In the genomic region with DNA sequence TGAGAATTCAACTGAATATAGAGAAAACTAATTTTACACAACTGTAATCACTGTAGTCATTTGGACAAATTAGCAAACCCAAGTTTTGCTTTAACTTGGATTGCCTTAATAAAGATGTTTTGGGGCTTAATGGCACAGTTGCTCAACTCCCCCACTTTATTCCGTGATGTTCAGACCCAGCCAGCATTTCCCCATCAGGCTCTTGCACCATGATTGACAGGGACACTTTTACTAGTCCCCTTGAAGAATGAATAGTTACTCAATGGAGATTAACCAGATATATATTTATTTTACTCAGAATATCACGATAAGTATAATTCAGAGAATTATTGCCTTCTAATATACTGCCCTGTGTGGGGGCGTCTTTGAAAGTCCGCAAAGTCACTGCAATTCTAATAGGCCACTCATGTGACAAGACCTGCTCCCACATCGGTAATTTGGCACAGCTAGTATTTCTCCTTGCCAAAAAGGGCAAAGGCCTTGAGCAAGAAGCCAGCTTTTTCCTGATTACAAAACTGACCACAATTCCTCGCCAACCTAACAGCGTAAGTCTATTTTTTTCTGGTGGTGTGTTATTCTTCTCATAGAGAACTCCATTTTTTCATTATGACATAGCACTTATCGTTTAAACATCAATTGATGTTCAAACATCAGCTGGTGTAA, we compare ENCODE assay signal across 13 cellular contexts.
DNase-seq lines count a peak whose midpoint lies in the region; ATAC-seq, FAIRE-seq and TF ChIP-seq lines count a peak whose summit lies in the region.
"Had no signal": no experiment of that assay in that cellular context is flagged by ENCODE, and none has a peak within 500 bp of the region (broad histone marks: within the 10 kb centered on the region; RNA-seq: fewer than 3 reads in every experiment).

No MANE protein-coding gene starts in this region.

- no peaks in the 10 kb centered on the region for H3K36me3 ChIP-seq in liver (ENCODE audit: control insufficient read depth in 4 of 4, insufficient read depth in 3 of 4, low read depth in 1 of 4, low read length in 3 of 4)
- no peaks in the 10 kb centered on the region; a peak in 1 of 5 replicates for H3K36me3 ChIP-seq in HepG2 (replicated peaks in 1 of 2; ENCODE audit: control insufficient read depth in 1 of 2, insufficient read depth in 2 of 2, low read length in 2 of 2)

- H3K27ac ChIP-seq in liver (ENCODE audit: low read depth in 1 of 2, low read length in 2 of 2) (peak overlapping the region; percentile 83 to 84), HepG2 (ENCODE audit: extremely low read length, insufficient read depth, low read length) (no peak overlapping the region)

- H3K79me2 ChIP-seq in HepG2 (ENCODE audit: insufficient read depth, low read length), result no peaks in the 10 kb centered on the region

- H3K27me3 ChIP-seq in liver (ENCODE audit: control insufficient read depth in 4 of 4, insufficient read depth in 4 of 4, low read length in 3 of 4) (no peaks in the 10 kb centered on the region), HepG2 (ENCODE audit: control insufficient read depth in 1 of 2, insufficient read depth in 2 of 2, low read length in 2 of 2) (no peaks in the 10 kb centered on the region)

- no peak overlapping the region for H3K4me2 ChIP-seq in HepG2 (ENCODE audit: low read depth, low read length)

- peak; percentile 23 to 48 for TF ChIP-seq RAD21 in liver (IDR thresholded peaks at IDR 0.05)
- TF ChIP-seq RAD21 in HepG2 (CRISPR knock-in tag; IDR thresholded peaks at IDR 0.05), result no peak

- TF ChIP-seq POLR2A in HepG2 (IDR thresholded peaks at IDR 0.05; ENCODE audit: insufficient read depth in 1 of 2, low read depth in 2 of 2, low read length in 2 of 2), result no peak

- H3K4me3 ChIP-seq in liver (ENCODE audit: low read depth in 1 of 3, low read length in 3 of 3), result peak overlapping the region; percentile 38 to 50 (median 41)
- H3K4me3 ChIP-seq in HepG2 (replicated peaks in 1 of 3; ENCODE audit: insufficient read depth in 1 of 3, low read depth in 2 of 3, low read length in 3 of 3), result no peak overlapping the region

- FAIRE-seq in HepG2 (lab: Jason Lieb, UNC) (no peak), D721Med (lab: Jason Lieb, UNC) (no peak)
- FAIRE-seq: islet of Langerhans had no signal

- intact Hi-C loops in HepG2 (cut with micrococcal nuclease; ENCODE audit: unreplicated experiment), result no loop called here

- in situ Hi-C loops in HepG2 (cut with HindIII; ENCODE audit: extremely low pct_ligation_motif_present, low pct_unique_long_range_greater_than_20kb), result no loop called here

- H2AFZ ChIP-seq in HepG2 (ENCODE audit: low read length), result no peak overlapping the region

- DNase-seq in HepG2 (ENCODE audit: low spot score) (no peak), fibroblast of peridontal ligament (ENCODE audit: extremely low read depth) (peak; percentile 64), omental fat pad (ENCODE audit: low spot score) (no peak), activated gamma-delta T cell (lab: John Stamatoyannopoulos, UW) (no peak), GM10248 (ENCODE audit: extremely low spot score) (no peak), D721Med (ENCODE audit: insufficient read length, low spot score) (no peak)
- DNase-seq: activated CD4-positive, alpha-beta memory T cell treated with anti-CD3 and anti-CD28 coated beads for 36 hours; EL; NCI-H510A treated with DMSO at 0.1 percent for 48 hours; SW 1271 had no signal

- ATAC-seq in HepG2 (no peak), omental fat pad (ENCODE audit: low FRiP score) (peak; percentile 52), HG03442 (IDR thresholded peaks at IDR 0.05; ENCODE audit: unreplicated experiment) (no peak)

- H4K20me1 ChIP-seq in HepG2 (ENCODE audit: insufficient read depth, low read length), result no peaks in the 10 kb centered on the region

- BruUV-seq in HepG2 (replicated peaks; lab: Mats Ljungman, UMichigan), result no TSS peak

- WGBS in liver, result 15% methylated on average over 8 of the region's 8 CpGs
- WGBS in HepG2 (ENCODE audit: low lambda C conversion rate), result 98% methylated on average over 8 of the region's 8 CpGs

- CTCF ChIA-PET in HepG2 (lab: Yijun Ruan, JAX; ENCODE audit: low intra/inter-chr PET ratio, low total read pairs), result no interaction called here
- CTCF ChIA-PET in GM10248 (lab: Yijun Ruan, JAX), result no interaction called here

- peaks cover 0 to 30% (median 26%) of the 10 kb centered on the region in 4 donors for H3K4me1 ChIP-seq in liver (ENCODE audit: control insufficient read depth in 4 of 4, insufficient read depth in 4 of 4, low read length in 3 of 4)
- no peaks in the 10 kb centered on the region for H3K4me1 ChIP-seq in HepG2 (ENCODE audit: insufficient read depth, low read length)

- TF ChIP-seq EP300 in HepG2 (IDR thresholded peaks at IDR 0.05; ENCODE audit: low read depth in 2 of 2, low read length in 2 of 2), result no peak
- no peak for TF ChIP-seq EP300 in HepG2 (CRISPR knock-in tag; IDR thresholded peaks at IDR 0.05; ENCODE audit: borderline replicate concordance)

- no peak for TF ChIP-seq CTCF in liver (IDR thresholded peaks at IDR 0.05; ENCODE audit: low read depth, low read length, missing input control)
- TF ChIP-seq CTCF in HepG2 (CRISPR knock-in tag; IDR thresholded peaks at IDR 0.05), result no peak
- TF ChIP-seq CTCF in omental fat pad (IDR thresholded peaks at IDR 0.05), result no peak
- TF ChIP-seq CTCF in GM10248 (IDR thresholded peaks at IDR 0.05; ENCODE audit: control extremely low read depth, extremely low read depth, low read depth, missing control alignments), result no peak
- no peak for TF ChIP-seq CTCF in D721Med (IDR thresholded peaks at IDR 0.05; ENCODE audit: insufficient read depth, missing control alignments)

- H3K9me3 ChIP-seq in liver (ENCODE audit: control insufficient read depth in 4 of 4, low read length in 3 of 4), result no peaks in the 10 kb centered on the region
- H3K9me3 ChIP-seq in HepG2 (ENCODE audit: low read length), result no peaks in the 10 kb centered on the region

- POLR2A ChIA-PET in HepG2 (lab: Yijun Ruan, JAX), result no interaction called here
- POLR2A ChIA-PET in GM10248 (lab: Yijun Ruan, JAX), result no interaction called here

- H3K9ac ChIP-seq in liver (ENCODE audit: low read depth in 1 of 2, low read length in 2 of 2) (peak overlapping the region in 1 of 2 donors; percentile 21), HepG2 (ENCODE audit: insufficient read depth, low read depth, low read length) (no peak overlapping the region)

TF ChIP-seq in liver, 16 proteins besides CTCF, POLR2A, EP300 and RAD21 (continues in another document):
- peak; percentile 74 to 81 for TF ChIP-seq RXRA (IDR thresholded peaks at IDR 0.05)
- no peak for TF ChIP-seq HNF4G (IDR thresholded peaks at IDR 0.05)
- TF ChIP-seq HNF4A (conservative IDR thresholded peaks at IDR 0.05), result peak; percentile 65 to 76
- TF ChIP-seq EGR1 (IDR thresholded peaks at IDR 0.05; ENCODE audit: low read depth in 2 of 2), result peak; percentile 51 to 61
- no peak for TF ChIP-seq FOXA2 (IDR thresholded peaks at IDR 0.05)
- TF ChIP-seq FOXA1 (IDR thresholded peaks at IDR 0.05), result no peak
- TF ChIP-seq YY1 (IDR thresholded peaks at IDR 0.05), result peak; percentile 47

TF ChIP-seq in HepG2, 621 proteins besides CTCF, POLR2A, EP300 and RAD21:
- TF ChIP-seq, protein P1, sequence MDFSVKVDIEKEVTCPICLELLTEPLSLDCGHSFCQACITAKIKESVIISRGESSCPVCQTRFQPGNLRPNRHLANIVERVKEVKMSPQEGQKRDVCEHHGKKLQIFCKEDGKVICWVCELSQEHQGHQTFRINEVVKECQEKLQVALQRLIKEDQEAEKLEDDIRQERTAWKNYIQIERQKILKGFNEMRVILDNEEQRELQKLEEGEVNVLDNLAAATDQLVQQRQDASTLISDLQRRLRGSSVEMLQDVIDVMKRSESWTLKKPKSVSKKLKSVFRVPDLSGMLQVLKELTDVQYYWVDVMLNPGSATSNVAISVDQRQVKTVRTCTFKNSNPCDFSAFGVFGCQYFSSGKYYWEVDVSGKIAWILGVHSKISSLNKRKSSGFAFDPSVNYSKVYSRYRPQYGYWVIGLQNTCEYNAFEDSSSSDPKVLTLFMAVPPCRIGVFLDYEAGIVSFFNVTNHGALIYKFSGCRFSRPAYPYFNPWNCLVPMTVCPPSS (IDR thresholded peaks at IDR 0.05), result no peak
- TF ChIP-seq FOSL2 (CRISPR knock-in tag; IDR thresholded peaks at IDR 0.05), result no peak
- no peak for TF ChIP-seq ZNF274 (CRISPR knock-in tag; IDR thresholded peaks at IDR 0.05)
- TF ChIP-seq SMAD9 (CRISPR knock-in tag; IDR thresholded peaks at IDR 0.05), result no peak

Comparison
In these comparisons a context has a peak if more than half of its experiments do, and no peak if none do; other contexts are left out.
1. H3K4me3 ChIP-seq: peak in liver (3 of 3); none in HepG2 (0 of 3).